13 cellular contexts compared by ENCODE assay signal in genomic region chr3:129597087-129597791, GRCh38. TPM values are rescaled to one million over a fixed set of nuclear protein-coding genes. Genes with fewer than 3 reads are reported as not detected.
DNase-seq lines count a peak whose midpoint lies in the region; ATAC-seq and TF ChIP-seq lines count a peak whose summit lies in the region.
"Had no signal": no experiment of that assay in that cellular context is flagged by ENCODE, and none has a peak within 500 bp of the region (broad histone marks: within the 10 kb centered on the region; RNA-seq: fewer than 3 reads in every experiment).

No MANE protein-coding gene starts in this region.

- H3K27ac ChIP-seq in DND-41 (ENCODE audit: low read length) = peak overlapping the region; percentile 96
- H3K27ac ChIP-seq in SK-N-MC = peak overlapping the region; percentile 95
- peak overlapping the region; percentile 10 to 88 (median 82) for H3K27ac ChIP-seq in gastroesophageal sphincter

- H4K20me1 ChIP-seq in DND-41 (ENCODE audit: insufficient read depth, low read length) = peaks cover 75% of the 10 kb centered on the region

- peak overlapping the region; percentile 100 for H3K4me2 ChIP-seq in DND-41 (ENCODE audit: insufficient read depth, low read length)

- 27 to 60% methylated on average over 1 to 8 of the region's 24 CpGs for WGBS in gastroesophageal sphincter (ENCODE audit: low coverage in 1 of 2), 2 donors

- H3K36me3 ChIP-seq in DND-41 (ENCODE audit: insufficient read depth, low read length) (peaks cover 67% of the 10 kb centered on the region), SK-N-MC (ENCODE audit: insufficient read depth, low read length) (no peaks in the 10 kb centered on the region), gastroesophageal sphincter (no peaks in the 10 kb centered on the region)

- 0 out of 3 replicates have a peak, but pooled peaks have one; percentile 0 for ATAC-seq in DND-41 (ENCODE audit: insufficient read depth, low read depth)
- no peak for ATAC-seq in gastroesophageal sphincter
- ATAC-seq: activated CD4-positive, CD25-positive, alpha-beta regulatory T cell treated with anti-CD3 and anti-CD28 coated beads, Interleukin-2, amount 50 U/mL, for 24 hours had no signal

- H3K9me3 ChIP-seq in DND-41 (ENCODE audit: insufficient read depth, low read length, severe bottlenecking) = no peaks in the 10 kb centered on the region
- no peaks in the 10 kb centered on the region for H3K9me3 ChIP-seq in SK-N-MC (ENCODE audit: low read depth, low read length)
- no peaks in the 10 kb centered on the region for H3K9me3 ChIP-seq in gastroesophageal sphincter

- DNase-seq in DND-41 (no peak), SK-N-MC (ENCODE audit: low read depth, low spot score) (no peak), retina (peak; percentile 48), NCI-H748 treated with DMSO at 0.1 percent for 48 hours (lab: John Stamatoyannopoulos, UW) (no peak), RPMI8226 (no peak), NCI-H226 (no peak)
- DNase-seq in activated CD4-positive, alpha-beta T cell treated with anti-CD3 and anti-CD28 coated beads for 1 hour = no peak
- DNase-seq: effector CD4-positive, alpha-beta T cell; GDM1; NCI-H1930 had no signal

- peaks cover 85% of the 10 kb centered on the region for H3K79me2 ChIP-seq in DND-41 (ENCODE audit: insufficient read depth, low read length)

- no peak for TF ChIP-seq EP300 in gastroesophageal sphincter (IDR thresholded peaks at IDR 0.05)

- no peak for TF ChIP-seq CTCF in DND-41 (IDR thresholded peaks at IDR 0.05; ENCODE audit: borderline replicate concordance, extremely low read depth, low read length, poor library complexity, severe bottlenecking)
- TF ChIP-seq CTCF in gastroesophageal sphincter (IDR thresholded peaks at IDR 0.05) = no peak

- H3K4me3 ChIP-seq in DND-41 (ENCODE audit: low read depth in 1 of 2, low read length in 2 of 2) (no peak overlapping the region), SK-N-MC (peak overlapping the region; percentile 66), gastroesophageal sphincter (peak overlapping the region in 1 of 2 donors; percentile 30)

- H2AFZ ChIP-seq in DND-41 (ENCODE audit: low read depth, low read length) = no peak overlapping the region

- H3K27me3 ChIP-seq in DND-41 (ENCODE audit: insufficient read depth, low read length, poor library complexity) (no peaks in the 10 kb centered on the region), gastroesophageal sphincter (no peaks in the 10 kb centered on the region)

- no peak for TF ChIP-seq POLR2A in gastroesophageal sphincter (IDR thresholded peaks at IDR 0.05)

- H3K4me1 ChIP-seq in DND-41 (ENCODE audit: insufficient read depth, low read length) (peaks cover 100% of the 10 kb centered on the region), gastroesophageal sphincter (peaks cover 0 to 100% (median 74%) of the 10 kb centered on the region in 3 donors)

- H3K9ac ChIP-seq in DND-41 (ENCODE audit: low read depth, low read length) = peak overlapping the region; percentile 22; the same call in 1 of the 2 replicates
- H3K9ac ChIP-seq in SK-N-MC (ENCODE audit: insufficient read length) = peak overlapping the region; percentile 60

RNA-seq across cellular contexts. Expression of gene PLXND1, which starts 9.2 kb away (rescaled TPM):
- total RNA-seq in gastroesophageal sphincter = 10 to 100 TPM; 45.0 to 77.9 (median 61.5) TPM

RNA-seq across cellular contexts. Expression of gene H1-8, which starts 54.3 kb away (rescaled TPM):
- not detected for total RNA-seq in gastroesophageal sphincter
- total RNA-seq: pulmonary artery endothelial cell had no signal
